In genomic region chr1:147500309-147500839, GRCh38 we compare ENCODE assay signal across 25 cellular contexts.
"Had no signal": no experiment of that assay in that cellular context is flagged by ENCODE, and none has a peak within 500 bp of the region (broad histone marks: within the 10 kb centered on the region; RNA-seq: fewer than 3 reads in every experiment).

No MANE protein-coding gene starts in this region.

- H3K27ac ChIP-seq: dorsolateral prefrontal cortex, epithelial cell of prostate, esophagus muscularis mucosa, gastroesophageal sphincter, left lung, neutrophil, psoas muscle, spleen, stomach, thoracic aorta, transverse colon had no signal

- FAIRE-seq: endometrium had no signal

- ATAC-seq: gastroesophageal sphincter; left lung; naive thymus-derived CD8-positive, alpha-beta T cell; psoas muscle; sciatic nerve; stimulated activated naive B cell treated with anti-CD40 and anti-IgM and Interleukin-4, amounts not matched to agents 10 μg/mL and 1 μg/mL and 100 μg/mL, for 72 hours had no signal

- DNase-seq: cortex of kidney; dorsolateral prefrontal cortex; effector CD8-positive, alpha-beta T cell; glutamatergic neuron; islet precursor cell; left lung; mesenchymal stem cell; naive thymus-derived CD8-positive, alpha-beta T cell; psoas muscle; retina; spleen; stimulated activated CD4-positive, alpha-beta T cell treated with anti-CD3 and anti-CD28 coated beads, Interleukin-2, amount 100 ng/mL, for 24 hours; stimulated activated CD4-positive, alpha-beta T cell treated with anti-CD3 and anti-CD28 coated beads, Interleukin-4, amount 100 ng/mL, for 4 hours; stimulated activated naive B cell treated with anti-CD40 and anti-IgM and Interleukin-4, amounts not matched to agents 10 μg/mL and 1 μg/mL and 100 μg/mL, for 72 hours; stomach; substantia nigra; transverse colon had no signal

- H3K4me3 ChIP-seq: dorsolateral prefrontal cortex, esophagus muscularis mucosa, gastroesophageal sphincter, left lung, lung, psoas muscle, spleen, stomach, thoracic aorta, transverse colon had no signal

- H3K9me3 Mint-ChIP-seq: naive thymus-derived CD8-positive, alpha-beta T cell; stimulated activated naive B cell treated with anti-CD40 and anti-IgM and Interleukin-4, amounts not matched to agents 10 μg/mL and 1 μg/mL and 100 μg/mL, for 72 hours had no signal

- H3K4me3 Mint-ChIP-seq: naive thymus-derived CD8-positive, alpha-beta T cell; stimulated activated naive B cell treated with anti-CD40 and anti-IgM and Interleukin-4, amounts not matched to agents 10 μg/mL and 1 μg/mL and 100 μg/mL, for 72 hours had no signal

- H3K27me3 ChIP-seq: dorsolateral prefrontal cortex, esophagus muscularis mucosa, gastroesophageal sphincter, left lung, spleen, transverse colon had no signal

- H3K36me3 Mint-ChIP-seq: naive thymus-derived CD8-positive, alpha-beta T cell; stimulated activated naive B cell treated with anti-CD40 and anti-IgM and Interleukin-4, amounts not matched to agents 10 μg/mL and 1 μg/mL and 100 μg/mL, for 72 hours had no signal

- H3K27ac Mint-ChIP-seq: stimulated activated naive B cell treated with anti-CD40 and anti-IgM and Interleukin-4, amounts not matched to agents 10 μg/mL and 1 μg/mL and 100 μg/mL, for 72 hours had no signal

- H3K4me1 Mint-ChIP-seq: naive thymus-derived CD8-positive, alpha-beta T cell; stimulated activated naive B cell treated with anti-CD40 and anti-IgM and Interleukin-4, amounts not matched to agents 10 μg/mL and 1 μg/mL and 100 μg/mL, for 72 hours had no signal

- H3K36me3 ChIP-seq: esophagus muscularis mucosa, gastroesophageal sphincter, left lung, neutrophil, spleen, stomach, thoracic aorta, transverse colon had no signal

- H3K9me3 ChIP-seq: esophagus muscularis mucosa, gastroesophageal sphincter, left lung, neutrophil, psoas muscle, spleen, stomach, thoracic aorta, transverse colon had no signal
